Comparison of ENCODE assay signal across 10 cellular contexts in genomic region chr14:33307691-33308369, GRCh38.
A peak's percentile ranks its signal among the peaks of the same experiment; 100 is the strongest.
DNase-seq lines count a peak whose midpoint lies in the region; ATAC-seq, FAIRE-seq and TF ChIP-seq lines count a peak whose summit lies in the region.
"Had no signal": no experiment of that assay in that cellular context is flagged by ENCODE, and none has a peak within 500 bp of the region (broad histone marks: within the 10 kb centered on the region; RNA-seq: fewer than 3 reads in every experiment).

No MANE protein-coding gene starts in this region.

- no peaks in the 10 kb centered on the region for H3K9me1 ChIP-seq in endothelial cell of umbilical vein (replicated peaks; ENCODE audit: control insufficient read depth, extremely low read depth, insufficient read depth, low read length)

- no peak for TF ChIP-seq POLR2A in endothelial cell of umbilical vein (IDR thresholded peaks at IDR 0.05; ENCODE audit: low read depth, low read length)

- peak in 3 of 4 donors; percentile 32 to 74 (median 60) for ATAC-seq in pancreas

- no peak overlapping the region for H3K4me3 Mint-ChIP-seq in Caco-2 (ENCODE audit: unreplicated experiment)

- peaks cover 11% of the 10 kb centered on the region for H3K27me3 Mint-ChIP-seq in Caco-2 (ENCODE audit: insufficient read depth, unreplicated experiment)

- H3K4me3 ChIP-seq in endothelial cell of umbilical vein (replicated peaks in 1 of 3; ENCODE audit: insufficient read depth in 1 of 3, low read depth in 1 of 3, low read length in 3 of 3) (no peak overlapping the region), pancreas (no peak overlapping the region), Caco-2 (ENCODE audit: low read depth, low read length) (no peak overlapping the region)

- no peaks in the 10 kb centered on the region for H4K20me1 ChIP-seq in endothelial cell of umbilical vein (replicated peaks; ENCODE audit: control insufficient read depth, extremely low read depth, insufficient read depth, low read length)

- dilution Hi-C loops in endothelial cell of umbilical vein (cut with MboI; ENCODE audit: extremely low pct_ligation_motif_present, low sequenced_read_pairs): no loop called here

- no peaks in the 10 kb centered on the region for H3K36me3 ChIP-seq in endothelial cell of umbilical vein (ENCODE audit: control insufficient read depth in 2 of 2, extremely low read depth in 1 of 2, insufficient read depth in 2 of 2, low read length in 2 of 2)
- no peaks in the 10 kb centered on the region for H3K36me3 ChIP-seq in pancreas
- no peaks in the 10 kb centered on the region for H3K36me3 ChIP-seq in Caco-2 (ENCODE audit: control insufficient read depth, insufficient read depth, low read length)

- H3K4me1 Mint-ChIP-seq in Caco-2 (ENCODE audit: low read depth, unreplicated experiment): no peaks in the 10 kb centered on the region

- H3K79me2 ChIP-seq in endothelial cell of umbilical vein (ENCODE audit: control insufficient read depth, insufficient read depth, low read length): no peaks in the 10 kb centered on the region

- peak; percentile 1 for DNase-seq in ELR (ENCODE audit: low read depth)
- DNase-seq in NCI-H345 treated with DMSO at 0.1 percent for 48 hours (lab: John Stamatoyannopoulos, UW; ENCODE audit: unreplicated experiment): peak; percentile 62
- peak; percentile 8 for DNase-seq in endothelial cell of umbilical vein (ENCODE audit: low read depth, low spot score)
- peak in 1 of 6 donors; percentile 15 for DNase-seq in pancreas
- DNase-seq in Caco-2: no peak
- no peak for DNase-seq in stimulated activated CD4-positive, alpha-beta T cell treated with anti-CD3 and anti-CD28 coated beads, Interleukin-4, amount 100 ng/mL, for 24 hours
- DNase-seq in stimulated activated CD4-positive, alpha-beta T cell treated with anti-CD3 and anti-CD28 coated beads, Interleukin-2, amount 100 ng/mL, for 24 hours: no peak
- DNase-seq in DMS114 treated with DMSO at 0.1 percent for 48 hours (lab: John Stamatoyannopoulos, UW; ENCODE audit: unreplicated experiment): no peak
- DNase-seq: erythroblast, NCI-H1436 treated with DMSO at 0.1 percent for 48 hours had no signal

- H3K9me3 ChIP-seq in endothelial cell of umbilical vein (replicated peaks; ENCODE audit: control insufficient read depth, insufficient read depth, low read length) (no peaks in the 10 kb centered on the region), pancreas (no peaks in the 10 kb centered on the region), Caco-2 (no peaks in the 10 kb centered on the region)

- TF ChIP-seq CTCF in endothelial cell of umbilical vein (IDR thresholded peaks at IDR 0.05; ENCODE audit: extremely low read depth in 1 of 2, insufficient read depth in 1 of 2, low read depth in 1 of 2, low read length in 2 of 2) (no peak), pancreas (IDR thresholded peaks at IDR 0.05) (no peak), Caco-2 (IDR thresholded peaks at IDR 0.05; ENCODE audit: insufficient read depth in 1 of 2, low read depth in 1 of 2, low read length in 1 of 2, severe bottlenecking in 1 of 2, unreplicated experiment in 1 of 2) (no peak)

- H3K9ac ChIP-seq in endothelial cell of umbilical vein (replicated peaks; ENCODE audit: extremely low read depth, insufficient read depth, low read length): no peak overlapping the region

- H3K36me3 Mint-ChIP-seq in Caco-2 (ENCODE audit: insufficient read depth, unreplicated experiment): no peaks in the 10 kb centered on the region

- no peak overlapping the region for H3K4me2 ChIP-seq in endothelial cell of umbilical vein (ENCODE audit: insufficient read depth, low read length)

- CTCF ChIA-PET in endothelial cell of umbilical vein (lab: Charles Lee) (no interaction called here), Caco-2 (lab: Charles Lee) (no interaction called here)

- WGBS in pancreas, 2 donors: 56 to 62% methylated on average over 11 of the region's 11 CpGs

- FAIRE-seq in endothelial cell of umbilical vein (lab: Jason Lieb, UNC) (no peak), pancreas (lab: Jason Lieb, UNC) (no peak)

- no peak overlapping the region for H3K27ac Mint-ChIP-seq in Caco-2 (ENCODE audit: unreplicated experiment)

- H3K27me3 ChIP-seq in endothelial cell of umbilical vein (ENCODE audit: control insufficient read depth in 2 of 2, insufficient read depth in 2 of 2, low read length in 2 of 2): no peaks in the 10 kb centered on the region
- H3K27me3 ChIP-seq in pancreas: no peaks in the 10 kb centered on the region
- H3K27me3 ChIP-seq in Caco-2 (replicated peaks; ENCODE audit: control insufficient read depth, insufficient read depth, low read length): no peaks in the 10 kb centered on the region

- intact Hi-C loops in endothelial cell of umbilical vein (cut with micrococcal nuclease) (no loop called here), pancreas (cut with DNase I) (no loop called here), Caco-2 (cut with micrococcal nuclease; ENCODE audit: unreplicated experiment) (no loop called here)

- no peak overlapping the region for H3K27ac ChIP-seq in endothelial cell of umbilical vein (ENCODE audit: insufficient read depth, low read depth, low read length)
- H3K27ac ChIP-seq in pancreas: no peak overlapping the region

- no peaks in the 10 kb centered on the region for H3K4me1 ChIP-seq in endothelial cell of umbilical vein (ENCODE audit: control insufficient read depth, extremely low read depth, insufficient read depth, low read length)
- H3K4me1 ChIP-seq in pancreas: no peaks in the 10 kb centered on the region
- H3K4me1 ChIP-seq in Caco-2: no peaks in the 10 kb centered on the region

- H2AFZ ChIP-seq in endothelial cell of umbilical vein (ENCODE audit: low read depth, low read length): no peak overlapping the region

- POLR2A ChIA-PET in endothelial cell of umbilical vein (lab: Charles Lee): no interaction called here
- POLR2A ChIA-PET in Caco-2 (lab: Charles Lee): no interaction called here

- BruUV-seq in endothelial cell of umbilical vein (replicated peaks; lab: Mats Ljungman, UMichigan) (no TSS peak), Caco-2 (replicated peaks; lab: Mats Ljungman, UMichigan) (no TSS peak)

- no peaks in the 10 kb centered on the region for H3K9me3 Mint-ChIP-seq in Caco-2 (ENCODE audit: unreplicated experiment)

TF ChIP-seq in endothelial cell of umbilical vein, 7 proteins besides CTCF, POLR2A, EP300 and RAD21:
- no peak for TF ChIP-seq GATA2 (IDR thresholded peaks at IDR 0.05; ENCODE audit: insufficient read depth, insufficient read length, low read depth, low read length)
- TF ChIP-seq POLR2AphosphoS5 (IDR thresholded peaks at IDR 0.05; ENCODE audit: insufficient read depth, low read depth, low read length): no peak
- TF ChIP-seq FOS (IDR thresholded peaks at IDR 0.05; ENCODE audit: borderline replicate concordance, insufficient read depth, low read length): no peak
- no peak for TF ChIP-seq EZH2 (IDR thresholded peaks at IDR 0.05; ENCODE audit: borderline replicate concordance, low read depth, low read length, severe bottlenecking)
- TF ChIP-seq MAX (IDR thresholded peaks at IDR 0.05; ENCODE audit: insufficient read depth, insufficient read length): no peak
- TF ChIP-seq MYC (IDR thresholded peaks at IDR 0.05; ENCODE audit: low read depth, low read length): no peak
- no peak for TF ChIP-seq JUN (IDR thresholded peaks at IDR 0.05; ENCODE audit: borderline replicate concordance, insufficient read depth, insufficient read length, low read depth)

Comparison
In these comparisons a context has a peak if more than half of its experiments do, and no peak if none do; other contexts are left out.
1. DNase-seq: peak in ELR (single experiment), NCI-H345 treated with DMSO at 0.1 percent for 48 hours (single experiment) and endothelial cell of umbilical vein (single experiment); none in Caco-2 (0 of 2), stimulated activated CD4-positive, alpha-beta T cell treated with anti-CD3 and anti-CD28 coated beads, Interleukin-4, amount 100 ng/mL, for 24 hours (single experiment), stimulated activated CD4-positive, alpha-beta T cell treated with anti-CD3 and anti-CD28 coated beads, Interleukin-2, amount 100 ng/mL, for 24 hours (0 of 2) and DMS114 treated with DMSO at 0.1 percent for 48 hours (single experiment).